In genomic region chr1:15955552-15955951, GRCh38 we compare ENCODE assay signal across 24 cellular contexts. TPM values are rescaled to one million over a fixed set of nuclear protein-coding genes. Genes with fewer than 3 reads are reported as not detected.
DNase-seq lines count a peak whose midpoint lies in the region; ATAC-seq, FAIRE-seq and TF ChIP-seq lines count a peak whose summit lies in the region.
"Had no signal": no experiment of that assay in that cellular context is flagged by ENCODE, and none has a peak within 500 bp of the region (broad histone marks: within the 10 kb centered on the region; RNA-seq: fewer than 3 reads in every experiment).

No MANE protein-coding gene starts in this region.

- POLR2A ChIA-PET in activated CD4-positive, alpha-beta T cell treated with anti-CD3 and anti-CD28 coated beads for 36 hours (lab: Charles Lee): no interaction called here
- POLR2A ChIA-PET in HEK293 (lab: Yijun Ruan, JAX) (no interaction called here), K562 (lab: Yijun Ruan, JAX) (interaction anchor here (0.6 to 1.2 kb wide), 2 partner anchors 20 to 319 kb away, joined by 3 read pairs; partner anchors contain the start of gene ZBTB17)

- H3K27ac ChIP-seq in HEK293 (ENCODE audit: extremely low read depth, low read depth, low read length) (no peak overlapping the region), K562 (ENCODE audit: extremely low read depth, low read depth, low read length) (peak overlapping the region; percentile 51; the same call in 1 of the 3 replicates), osteoblast (ENCODE audit: low read depth, low read length) (peak overlapping the region; percentile 58)

- no peak for TF ChIP-seq RAD21 in K562 (CRISPR knock-in tag; conservative IDR thresholded peaks at IDR 0.05 in 1 of 2, IDR thresholded peaks at IDR 0.05 in 1 of 2)

- no peak for ATAC-seq in activated CD4-positive, alpha-beta T cell treated with anti-CD3 and anti-CD28 coated beads for 36 hours
- no peak for ATAC-seq in K562
- ATAC-seq: HCT116 had no signal

- no peaks in the 10 kb centered on the region for H3K9me3 Mint-ChIP-seq in activated CD4-positive, alpha-beta T cell treated with anti-CD3 and anti-CD28 coated beads for 36 hours (ENCODE audit: low read depth)

- TF ChIP-seq CTCF in HEK293 (tag by site-specific recombination; IDR thresholded peaks at IDR 0.05) (no peak), K562 (IDR thresholded peaks at IDR 0.05 in 2 of 3, conservative IDR thresholded peaks at IDR 0.05 in 1 of 3; ENCODE audit: insufficient read depth in 2 of 3, low read depth in 1 of 3, low read length in 3 of 3) (no peak), osteoblast (IDR thresholded peaks at IDR 0.05; ENCODE audit: extremely low read depth, low read depth, low read length) (no peak)

- H3K9me1 ChIP-seq in K562 (ENCODE audit: control insufficient read depth, insufficient read depth, low read length): peaks cover 4% of the 10 kb centered on the region

- H3K4me3 Mint-ChIP-seq in activated CD4-positive, alpha-beta T cell treated with anti-CD3 and anti-CD28 coated beads for 36 hours: no peak overlapping the region

- H3K79me2 ChIP-seq in K562 (ENCODE audit: control insufficient read depth, insufficient read depth, low read length) (peaks cover 79% of the 10 kb centered on the region), osteoblast (ENCODE audit: insufficient read depth, low read length) (peaks cover 83% of the 10 kb centered on the region)

- H3K4me2 ChIP-seq in K562 (ENCODE audit: insufficient read depth, low read length) (no peak overlapping the region), osteoblast (ENCODE audit: insufficient read depth, low read length) (peak overlapping the region; percentile 56)

- CTCF ChIA-PET in activated CD4-positive, alpha-beta T cell treated with anti-CD3 and anti-CD28 coated beads for 36 hours (lab: Charles Lee): no interaction called here
- CTCF ChIA-PET in HEK293 (lab: Yijun Ruan, JAX): interaction anchor here (0.6 to 1.3 kb wide), 6 partner anchors 22 to 336 kb away, joined by 3 to 8 read pairs (median 4); no protein-coding TSS in a partner anchor
- CTCF ChIA-PET in K562 (lab: Yijun Ruan, JAX; ENCODE audit: low intra/inter-chr PET ratio): no interaction called here

- no peak for TF ChIP-seq EP300 in K562 (IDR thresholded peaks at IDR 0.05; ENCODE audit: low read length)

- no TSS peak for BruUV-seq in K562 (replicated peaks; lab: Mats Ljungman, UMichigan)

- peaks cover 50% of the 10 kb centered on the region for H3K36me3 Mint-ChIP-seq in activated CD4-positive, alpha-beta T cell treated with anti-CD3 and anti-CD28 coated beads for 36 hours (ENCODE audit: low read depth)

- FAIRE-seq in K562 (lab: Jason Lieb, UNC): no peak
- FAIRE-seq: urothelium cell line had no signal

- peak overlapping the region; percentile 64 for H3K27ac Mint-ChIP-seq in activated CD4-positive, alpha-beta T cell treated with anti-CD3 and anti-CD28 coated beads for 36 hours

- WGBS in K562 (ENCODE audit: insufficient coverage, low coverage, missing lambda C conversion rate): 89% methylated on average over 2 of the region's 2 CpGs

- in situ Hi-C loops in K562 (cut with MboI): no loop called here

- H3K36me3 ChIP-seq in HEK293 (ENCODE audit: control insufficient read depth in 2 of 2, insufficient read depth in 1 of 2, low read length in 2 of 2): peaks cover 0 to 36% of the 10 kb centered on the region in 2 experiments; a peak in 2 of 3 replicates
- peaks cover 17% of the 10 kb centered on the region; the same call in 2 of the 3 replicates for H3K36me3 ChIP-seq in K562 (ENCODE audit: control insufficient read depth, insufficient read depth, low read length)
- H3K36me3 ChIP-seq in osteoblast (ENCODE audit: insufficient read depth, low read length): no peaks in the 10 kb centered on the region

- H3K9ac ChIP-seq in K562 (ENCODE audit: insufficient read depth in 1 of 2, low read depth in 2 of 2, low read length in 2 of 2): no peak overlapping the region

- peaks cover 6% of the 10 kb centered on the region for H3K4me1 ChIP-seq in HEK293 (ENCODE audit: control insufficient read depth, insufficient read depth, low read length)
- peaks cover 43 to 45% of the 10 kb centered on the region in 2 experiments for H3K4me1 ChIP-seq in K562 (replicated peaks in 1 of 2; ENCODE audit: control insufficient read depth in 2 of 2, insufficient read depth in 2 of 2, low read length in 2 of 2)
- peaks cover 64% of the 10 kb centered on the region for H3K4me1 ChIP-seq in osteoblast (ENCODE audit: insufficient read depth, low read length)

- H2AFZ ChIP-seq in K562 (ENCODE audit: low read depth, low read length): no peak overlapping the region
- H2AFZ ChIP-seq in osteoblast (ENCODE audit: low read length): no peak overlapping the region

- H3K27me3 ChIP-seq in K562 (ENCODE audit: control insufficient read depth in 2 of 2, insufficient read depth in 2 of 2, low read length in 2 of 2) (no peaks in the 10 kb centered on the region), osteoblast (ENCODE audit: insufficient read depth, low read length) (no peaks in the 10 kb centered on the region)

- TF ChIP-seq POLR2A in K562 (conservative IDR thresholded peaks at IDR 0.05): no peak

- H3K9me3 ChIP-seq in HEK293 (ENCODE audit: control insufficient read depth, insufficient read depth, low read depth, low read length): no peaks in the 10 kb centered on the region
- H3K9me3 ChIP-seq in K562 (replicated peaks; ENCODE audit: control insufficient read depth, insufficient read depth, low read depth, low read length): no peaks in the 10 kb centered on the region
- H3K9me3 ChIP-seq in osteoblast (ENCODE audit: low read depth, low read length): no peaks in the 10 kb centered on the region

- H3K4me1 Mint-ChIP-seq in activated CD4-positive, alpha-beta T cell treated with anti-CD3 and anti-CD28 coated beads for 36 hours: peaks cover 93% of the 10 kb centered on the region

- H4K20me1 ChIP-seq in K562 (replicated peaks; ENCODE audit: control insufficient read depth, insufficient read depth, low read length): no peaks in the 10 kb centered on the region
- H4K20me1 ChIP-seq in osteoblast (ENCODE audit: insufficient read depth, low read length): peaks cover 19% of the 10 kb centered on the region

- no peak for DNase-seq in activated CD4-positive, alpha-beta T cell treated with anti-CD3 and anti-CD28 coated beads for 36 hours
- no peak for DNase-seq in activated CD4-positive, alpha-beta T cell treated with anti-CD3 and anti-CD28 coated beads, Interleukin-2, amount 50 U/mL, for 48 hours
- DNase-seq in K562 (ENCODE audit: extremely low read depth in 1 of 4, low spot score in 3 of 4) (no peak), osteoblast (ENCODE audit: insufficient read length, low spot score, missing footprints) (no peak), COLO829 (ENCODE audit: low spot score) (no peak), T-helper 2 cell (no peak), ureter (ENCODE audit: low spot score) (no peak)
- DNase-seq: 8988T; activated CD4-positive, CD25-positive, alpha-beta regulatory T cell treated with anti-CD3 and anti-CD28 coated beads, Interleukin-2, amount 50 U/mL, for 72 hours; activated T-cell treated with anti-CD3 and anti-CD28 coated beads for 4 hours; C1 segment of cervical spinal cord; DMS79; erythroblast; NCI-H2029; NCI-H510A treated with DMSO at 0.1 percent for 48 hours; occipital lobe; SHP77 had no signal

- intact Hi-C loops in activated CD4-positive, alpha-beta T cell treated with anti-CD3 and anti-CD28 coated beads for 36 hours (cut with DNase I, micrococcal nuclease): no loop called here
- intact Hi-C loops in K562 (cut with micrococcal nuclease): no loop called here

- H3K4me3 ChIP-seq in HEK293 (ENCODE audit: low read depth, low read length) (no peak overlapping the region), K562 (no peak overlapping the region), osteoblast (ENCODE audit: insufficient read depth, low read length) (no peak overlapping the region)

- no peaks in the 10 kb centered on the region for H3K27me3 Mint-ChIP-seq in activated CD4-positive, alpha-beta T cell treated with anti-CD3 and anti-CD28 coated beads for 36 hours

RNA-seq across cellular contexts. Expression of gene ZBTB17, which starts 20.3 kb away (rescaled TPM):
- total RNA-seq in activated CD4-positive, alpha-beta T cell treated with anti-CD3 and anti-CD28 coated beads for 36 hours: 10 to 100 TPM; 47.7 to 48.3 TPM
- 64.2 and 253 TPM in 2 replicates for total RNA-seq in K562 (2011; cell fraction: chromatin; rRNA removed; ENCODE audit: low replicate concordance)
- total RNA-seq in K562 (2011; cell fraction: nucleolus; rRNA removed): 186 and 214 TPM in 2 replicates
- 76.0 and 95.5 TPM in 2 replicates for total RNA-seq in K562 (2011; cell fraction: nucleoplasm; rRNA removed)
- total RNA-seq in K562 (2014; rRNA removed) (43.3 and 54.0 TPM in 2 replicates), K562 (2014; rRNA removed; fragmentation: Illumina TruSeq; extraction: Trizol) (10.4 and 11.0 TPM in 2 replicates), K562 (2015; rRNA removed; fragmentation: Illumina TruSeq; extraction: Trizol) (29.6 and 33.2 TPM in 2 replicates), K562 (2021) (46.5 and 53.4 TPM in 2 replicates), osteoblast (25.0 and 29.7 TPM in 2 replicates), ureter (44.4 TPM)
- polyA plus RNA-seq in K562 (2011; rRNA removed) (43.4 and 71.1 TPM in 2 replicates), K562 (2014; fragmentation: Illumina TruSeq; extraction: Trizol) (15.1 and 31.6 TPM in 2 replicates), K562 (2014; fragmentation: Nextera tagmentation; extraction: Ambion mirVana) (1 to 10 TPM; 1.1 to 1.7 TPM), K562 (2014; rRNA removed) (50.3 and 54.1 TPM in 2 replicates)
- 56.0 and 83.7 TPM in 2 replicates for polyA plus RNA-seq in K562 (2011; cell fraction: cytosol; rRNA removed)
- polyA plus RNA-seq in K562 (2011; cell fraction: nucleus; rRNA removed): 333 and 422 TPM in 2 replicates
- 34.3 and 57.6 TPM in 2 replicates for polyA plus RNA-seq in K562 (2012)
- polyA minus RNA-seq in K562 (2011; rRNA and poly(A)+ RNA removed): 22.8 and 30.5 TPM in 2 replicates
- polyA minus RNA-seq in K562 (2011; cell fraction: cytosol; rRNA and poly(A)+ RNA removed): 36.4 and 38.9 TPM in 2 replicates
- 70.3 and 82.3 TPM in 2 replicates for polyA minus RNA-seq in K562 (2011; cell fraction: nucleus; rRNA and poly(A)+ RNA removed)

RNA-seq across cellular contexts. Expression of gene SRARP, which starts 48.5 kb away (rescaled TPM):
- total RNA-seq in activated CD4-positive, alpha-beta T cell treated with anti-CD3 and anti-CD28 coated beads for 36 hours: not detected
- total RNA-seq in K562 (2011; cell fraction: chromatin; rRNA removed; ENCODE audit: low replicate concordance): not detected in 2 replicates
- not detected in 2 replicates for total RNA-seq in K562 (2011; cell fraction: nucleolus; rRNA removed)
- not detected in 2 replicates for total RNA-seq in K562 (2011; cell fraction: nucleoplasm; rRNA removed)
- total RNA-seq in K562 (2014; rRNA removed) (not detected in 2 replicates), K562 (2014; rRNA removed; fragmentation: Illumina TruSeq; extraction: Trizol) (not detected in 2 replicates), K562 (2015; rRNA removed; fragmentation: Illumina TruSeq; extraction: Trizol) (not detected in 2 replicates), K562 (2021) (not detected in 2 replicates), osteoblast (not detected in 2 replicates), ureter (not detected)
- polyA plus RNA-seq in K562 (2011; rRNA removed) (not detected in 2 replicates), K562 (2014; fragmentation: Illumina TruSeq; extraction: Trizol) (not detected in 2 replicates), K562 (2014; fragmentation: Nextera tagmentation; extraction: Ambion mirVana) (not detected), K562 (2014; rRNA removed) (not detected in 2 replicates)
- polyA plus RNA-seq in K562 (2011; cell fraction: cytosol; rRNA removed): not detected in 2 replicates
- not detected in 2 replicates for polyA plus RNA-seq in K562 (2011; cell fraction: nucleus; rRNA removed)
- polyA plus RNA-seq in K562 (2012): not detected in 2 replicates
- not detected in 2 replicates for polyA minus RNA-seq in K562 (2011; rRNA and poly(A)+ RNA removed)
- polyA minus RNA-seq in K562 (2011; cell fraction: cytosol; rRNA and poly(A)+ RNA removed): not detected in 2 replicates
- polyA minus RNA-seq in K562 (2011; cell fraction: nucleus; rRNA and poly(A)+ RNA removed): not detected in 2 replicates
- total RNA-seq: kidney epithelial cell; mononuclear cell; skeletal muscle tissue; T-helper 2 cell treated with Interferon-gamma antibody and Interleukin-4, amounts not matched to agents 100 ng/mL and 5 ng/mL, for 36 hours had no signal
